Comparison of ENCODE assay signal across 2 cellular contexts in the genomic region with DNA sequence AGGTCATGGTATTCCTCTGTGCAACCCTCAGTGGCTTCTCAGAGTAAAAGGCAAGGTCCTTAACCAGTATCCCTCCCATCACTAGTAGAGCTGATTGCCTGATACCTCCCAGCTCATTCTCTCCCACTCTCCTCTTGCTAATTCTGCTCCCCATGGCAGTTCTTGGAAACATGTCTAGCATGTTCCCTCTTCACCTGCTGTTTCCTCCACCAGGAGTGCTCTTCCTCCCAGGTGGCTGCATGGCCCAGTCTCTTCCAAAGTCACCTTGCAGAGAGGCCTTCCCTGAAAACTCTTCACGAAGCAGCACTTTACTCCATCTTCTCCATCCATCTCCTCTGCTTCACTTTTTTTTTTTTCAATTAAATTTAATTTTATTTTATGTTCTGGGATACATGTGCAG.
TF ChIP-seq lines count a peak whose summit lies in the region.

No MANE protein-coding gene starts in this region.

TF ChIP-seq in HCT116, 20 proteins besides CTCF, POLR2A, EP300 and RAD21:
- TF ChIP-seq, protein P1, sequence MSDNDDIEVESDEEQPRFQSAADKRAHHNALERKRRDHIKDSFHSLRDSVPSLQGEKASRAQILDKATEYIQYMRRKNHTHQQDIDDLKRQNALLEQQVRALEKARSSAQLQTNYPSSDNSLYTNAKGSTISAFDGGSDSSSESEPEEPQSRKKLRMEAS (IDR thresholded peaks at IDR 0.05), result no peak
- no peak for TF ChIP-seq TCF7L2 (IDR thresholded peaks at IDR 0.05; ENCODE audit: borderline replicate concordance, extremely low read depth, insufficient read depth, insufficient read length)
- no peak for TF ChIP-seq JUND (IDR thresholded peaks at IDR 0.05)
- no peak for TF ChIP-seq EZH2 (IDR thresholded peaks at IDR 0.05)
- TF ChIP-seq ELF1 (IDR thresholded peaks at IDR 0.05; ENCODE audit: borderline replicate concordance, low read depth), result no peak
- TF ChIP-seq EGR1 (IDR thresholded peaks at IDR 0.05; ENCODE audit: low read depth), result no peak
- no peak for TF ChIP-seq POLR2AphosphoS5 (IDR thresholded peaks at IDR 0.05; ENCODE audit: low read depth, low read length)
- no peak for TF ChIP-seq EZH2phosphoT487 (IDR thresholded peaks at IDR 0.05; ENCODE audit: borderline replicate concordance)
- TF ChIP-seq CEBPB (IDR thresholded peaks at IDR 0.05; ENCODE audit: low read depth), result no peak
- TF ChIP-seq, protein P2, sequence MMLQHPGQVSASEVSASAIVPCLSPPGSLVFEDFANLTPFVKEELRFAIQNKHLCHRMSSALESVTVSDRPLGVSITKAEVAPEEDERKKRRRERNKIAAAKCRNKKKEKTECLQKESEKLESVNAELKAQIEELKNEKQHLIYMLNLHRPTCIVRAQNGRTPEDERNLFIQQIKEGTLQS (IDR thresholded peaks at IDR 0.05), result no peak
- TF ChIP-seq SRF (IDR thresholded peaks at IDR 0.05; ENCODE audit: low read depth), result no peak
- TF ChIP-seq ZNF274 (IDR thresholded peaks at IDR 0.05; ENCODE audit: low read depth, low read length), result no peak
TF ChIP-seq in HCT116: peak in this region for 0.

TF ChIP-seq in H1, 55 proteins besides CTCF, POLR2A, EP300 and RAD21:
- TF ChIP-seq, protein P3, sequence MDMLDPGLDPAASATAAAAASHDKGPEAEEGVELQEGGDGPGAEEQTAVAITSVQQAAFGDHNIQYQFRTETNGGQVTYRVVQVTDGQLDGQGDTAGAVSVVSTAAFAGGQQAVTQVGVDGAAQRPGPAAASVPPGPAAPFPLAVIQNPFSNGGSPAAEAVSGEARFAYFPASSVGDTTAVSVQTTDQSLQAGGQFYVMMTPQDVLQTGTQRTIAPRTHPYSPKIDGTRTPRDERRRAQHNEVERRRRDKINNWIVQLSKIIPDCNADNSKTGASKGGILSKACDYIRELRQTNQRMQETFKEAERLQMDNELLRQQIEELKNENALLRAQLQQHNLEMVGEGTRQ (IDR thresholded peaks at IDR 0.05; ENCODE audit: low read length), result no peak
- TF ChIP-seq SRF (IDR thresholded peaks at IDR 0.05; ENCODE audit: low read depth, low read length), result no peak
- TF ChIP-seq POU5F1 (IDR thresholded peaks at IDR 0.05; ENCODE audit: low read depth, low read length), result no peak
- TF ChIP-seq HDAC2 (IDR thresholded peaks at IDR 0.05; ENCODE audit: borderline replicate concordance in 1 of 2, low read depth in 2 of 2, low read length in 2 of 2), result no peak
- no peak for TF ChIP-seq EGR1 (IDR thresholded peaks at IDR 0.05; ENCODE audit: borderline replicate concordance, low read depth, low read length)
- TF ChIP-seq RBBP5 (IDR thresholded peaks at IDR 0.05; ENCODE audit: borderline replicate concordance, low read depth, low read length), result no peak
- TF ChIP-seq SIN3A (conservative IDR thresholded peaks at IDR 0.05 in 1 of 2, IDR thresholded peaks at IDR 0.05 in 1 of 2; ENCODE audit: low read depth in 1 of 2, low read length in 2 of 2), result no peak
- TF ChIP-seq HDAC6 (IDR thresholded peaks at IDR 0.05; ENCODE audit: low read depth, low read length), result no peak
- TF ChIP-seq CHD2 (IDR thresholded peaks at IDR 0.05; ENCODE audit: low read length), result no peak
- TF ChIP-seq JUN (IDR thresholded peaks at IDR 0.05; ENCODE audit: low read depth, low read length), result no peak
- no peak for TF ChIP-seq CEBPB (IDR thresholded peaks at IDR 0.05; ENCODE audit: low read depth, low read length)
- TF ChIP-seq BRCA1 (IDR thresholded peaks at IDR 0.05; ENCODE audit: low read depth, low read length), result no peak
- no peak for TF ChIP-seq TCF12 (IDR thresholded peaks at IDR 0.05; ENCODE audit: low read depth, low read length)
- no peak for TF ChIP-seq YY1 (IDR thresholded peaks at IDR 0.05; ENCODE audit: low read depth, low read length)
- no peak for TF ChIP-seq TBP (IDR thresholded peaks at IDR 0.05; ENCODE audit: low read depth, low read length)
- TF ChIP-seq, protein P4, sequence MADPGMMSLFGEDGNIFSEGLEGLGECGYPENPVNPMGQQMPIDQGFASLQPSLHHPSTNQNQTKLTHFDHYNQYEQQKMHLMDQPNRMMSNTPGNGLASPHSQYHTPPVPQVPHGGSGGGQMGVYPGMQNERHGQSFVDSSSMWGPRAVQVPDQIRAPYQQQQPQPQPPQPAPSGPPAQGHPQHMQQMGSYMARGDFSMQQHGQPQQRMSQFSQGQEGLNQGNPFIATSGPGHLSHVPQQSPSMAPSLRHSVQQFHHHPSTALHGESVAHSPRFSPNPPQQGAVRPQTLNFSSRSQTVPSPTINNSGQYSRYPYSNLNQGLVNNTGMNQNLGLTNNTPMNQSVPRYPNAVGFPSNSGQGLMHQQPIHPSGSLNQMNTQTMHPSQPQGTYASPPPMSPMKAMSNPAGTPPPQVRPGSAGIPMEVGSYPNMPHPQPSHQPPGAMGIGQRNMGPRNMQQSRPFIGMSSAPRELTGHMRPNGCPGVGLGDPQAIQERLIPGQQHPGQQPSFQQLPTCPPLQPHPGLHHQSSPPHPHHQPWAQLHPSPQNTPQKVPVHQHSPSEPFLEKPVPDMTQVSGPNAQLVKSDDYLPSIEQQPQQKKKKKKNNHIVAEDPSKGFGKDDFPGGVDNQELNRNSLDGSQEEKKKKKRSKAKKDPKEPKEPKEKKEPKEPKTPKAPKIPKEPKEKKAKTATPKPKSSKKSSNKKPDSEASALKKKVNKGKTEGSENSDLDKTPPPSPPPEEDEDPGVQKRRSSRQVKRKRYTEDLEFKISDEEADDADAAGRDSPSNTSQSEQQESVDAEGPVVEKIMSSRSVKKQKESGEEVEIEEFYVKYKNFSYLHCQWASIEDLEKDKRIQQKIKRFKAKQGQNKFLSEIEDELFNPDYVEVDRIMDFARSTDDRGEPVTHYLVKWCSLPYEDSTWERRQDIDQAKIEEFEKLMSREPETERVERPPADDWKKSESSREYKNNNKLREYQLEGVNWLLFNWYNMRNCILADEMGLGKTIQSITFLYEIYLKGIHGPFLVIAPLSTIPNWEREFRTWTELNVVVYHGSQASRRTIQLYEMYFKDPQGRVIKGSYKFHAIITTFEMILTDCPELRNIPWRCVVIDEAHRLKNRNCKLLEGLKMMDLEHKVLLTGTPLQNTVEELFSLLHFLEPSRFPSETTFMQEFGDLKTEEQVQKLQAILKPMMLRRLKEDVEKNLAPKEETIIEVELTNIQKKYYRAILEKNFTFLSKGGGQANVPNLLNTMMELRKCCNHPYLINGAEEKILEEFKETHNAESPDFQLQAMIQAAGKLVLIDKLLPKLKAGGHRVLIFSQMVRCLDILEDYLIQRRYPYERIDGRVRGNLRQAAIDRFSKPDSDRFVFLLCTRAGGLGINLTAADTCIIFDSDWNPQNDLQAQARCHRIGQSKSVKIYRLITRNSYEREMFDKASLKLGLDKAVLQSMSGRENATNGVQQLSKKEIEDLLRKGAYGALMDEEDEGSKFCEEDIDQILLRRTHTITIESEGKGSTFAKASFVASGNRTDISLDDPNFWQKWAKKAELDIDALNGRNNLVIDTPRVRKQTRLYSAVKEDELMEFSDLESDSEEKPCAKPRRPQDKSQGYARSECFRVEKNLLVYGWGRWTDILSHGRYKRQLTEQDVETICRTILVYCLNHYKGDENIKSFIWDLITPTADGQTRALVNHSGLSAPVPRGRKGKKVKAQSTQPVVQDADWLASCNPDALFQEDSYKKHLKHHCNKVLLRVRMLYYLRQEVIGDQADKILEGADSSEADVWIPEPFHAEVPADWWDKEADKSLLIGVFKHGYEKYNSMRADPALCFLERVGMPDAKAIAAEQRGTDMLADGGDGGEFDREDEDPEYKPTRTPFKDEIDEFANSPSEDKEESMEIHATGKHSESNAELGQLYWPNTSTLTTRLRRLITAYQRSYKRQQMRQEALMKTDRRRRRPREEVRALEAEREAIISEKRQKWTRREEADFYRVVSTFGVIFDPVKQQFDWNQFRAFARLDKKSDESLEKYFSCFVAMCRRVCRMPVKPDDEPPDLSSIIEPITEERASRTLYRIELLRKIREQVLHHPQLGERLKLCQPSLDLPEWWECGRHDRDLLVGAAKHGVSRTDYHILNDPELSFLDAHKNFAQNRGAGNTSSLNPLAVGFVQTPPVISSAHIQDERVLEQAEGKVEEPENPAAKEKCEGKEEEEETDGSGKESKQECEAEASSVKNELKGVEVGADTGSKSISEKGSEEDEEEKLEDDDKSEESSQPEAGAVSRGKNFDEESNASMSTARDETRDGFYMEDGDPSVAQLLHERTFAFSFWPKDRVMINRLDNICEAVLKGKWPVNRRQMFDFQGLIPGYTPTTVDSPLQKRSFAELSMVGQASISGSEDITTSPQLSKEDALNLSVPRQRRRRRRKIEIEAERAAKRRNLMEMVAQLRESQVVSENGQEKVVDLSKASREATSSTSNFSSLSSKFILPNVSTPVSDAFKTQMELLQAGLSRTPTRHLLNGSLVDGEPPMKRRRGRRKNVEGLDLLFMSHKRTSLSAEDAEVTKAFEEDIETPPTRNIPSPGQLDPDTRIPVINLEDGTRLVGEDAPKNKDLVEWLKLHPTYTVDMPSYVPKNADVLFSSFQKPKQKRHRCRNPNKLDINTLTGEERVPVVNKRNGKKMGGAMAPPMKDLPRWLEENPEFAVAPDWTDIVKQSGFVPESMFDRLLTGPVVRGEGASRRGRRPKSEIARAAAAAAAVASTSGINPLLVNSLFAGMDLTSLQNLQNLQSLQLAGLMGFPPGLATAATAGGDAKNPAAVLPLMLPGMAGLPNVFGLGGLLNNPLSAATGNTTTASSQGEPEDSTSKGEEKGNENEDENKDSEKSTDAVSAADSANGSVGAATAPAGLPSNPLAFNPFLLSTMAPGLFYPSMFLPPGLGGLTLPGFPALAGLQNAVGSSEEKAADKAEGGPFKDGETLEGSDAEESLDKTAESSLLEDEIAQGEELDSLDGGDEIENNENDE (IDR thresholded peaks at IDR 0.05; ENCODE audit: insufficient replicate concordance, low read length), result no peak
- TF ChIP-seq RXRA (IDR thresholded peaks at IDR 0.05; ENCODE audit: insufficient read depth, low read depth, low read length), result no peak
- TF ChIP-seq MAFK (IDR thresholded peaks at IDR 0.05; ENCODE audit: low read depth, low read length), result no peak
